ENCODE assay signal across 9 cellular contexts in the genomic region with DNA sequence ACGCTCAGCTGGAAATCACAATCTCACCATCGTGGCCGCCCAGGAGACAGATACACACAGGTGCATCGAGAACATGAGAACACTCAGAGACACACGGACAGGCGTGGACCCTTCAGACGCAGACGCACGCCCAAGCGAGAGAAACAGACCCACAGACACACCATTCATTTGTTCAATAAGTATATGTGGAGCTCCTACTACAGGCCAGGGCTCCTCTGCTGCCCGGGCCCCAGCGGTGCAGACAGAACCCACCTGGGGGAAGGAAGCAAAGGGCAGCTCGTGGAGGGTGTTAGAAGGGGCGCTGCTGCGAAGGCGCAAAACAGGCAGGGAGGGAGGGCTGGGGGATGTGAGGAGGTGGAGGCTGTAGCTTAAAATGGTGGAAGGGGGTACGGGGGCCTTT. TPM values are rescaled to one million over a fixed set of nuclear protein-coding genes. Genes with fewer than 3 reads are reported as not detected.
DNase-seq lines count a peak whose midpoint lies in the region; ATAC-seq and TF ChIP-seq lines count a peak whose summit lies in the region.
"Had no signal": no experiment of that assay in that cellular context is flagged by ENCODE, and none has a peak within 500 bp of the region (broad histone marks: within the 10 kb centered on the region; RNA-seq: fewer than 3 reads in every experiment).

No MANE protein-coding gene starts in this region.

- TF ChIP-seq CTCF in CD8-positive, alpha-beta T cell (IDR thresholded peaks at IDR 0.05), result no peak
- no peak for TF ChIP-seq CTCF in HCT116 (IDR thresholded peaks at IDR 0.05 in 2 of 3, conservative IDR thresholded peaks at IDR 0.05 in 1 of 3; ENCODE audit: borderline replicate concordance in 1 of 3, insufficient read depth in 1 of 3, low read depth in 2 of 3, low read length in 2 of 3)
- TF ChIP-seq CTCF in nephron (IDR thresholded peaks at IDR 0.05; ENCODE audit: unreplicated experiment in 3 of 3), result no peak

- no peak for DNase-seq in CD8-positive, alpha-beta T cell
- no peak for DNase-seq in HCT116 (ENCODE audit: low read depth, low spot score)
- DNase-seq in activated naive CD8-positive, alpha-beta T cell treated with anti-CD3 and anti-CD28 coated beads, Interleukin-2, amount 10 ng/mL, durations not matched to agents 7 days and 5 days, result no peak
- DNase-seq in amniotic stem cell (lab: John Stamatoyannopoulos, UW), result no peak
- DNase-seq: NCI-H146 had no signal

- peaks cover 5% of the 10 kb centered on the region for H3K4me1 ChIP-seq in CD8-positive, alpha-beta T cell (ENCODE audit: insufficient read depth, low read length)
- peaks cover 11 to 39% of the 10 kb centered on the region in 2 experiments for H3K4me1 ChIP-seq in HCT116 (ENCODE audit: control insufficient read depth in 1 of 2, insufficient read depth in 2 of 2, low read length in 2 of 2)

- no peak overlapping the region for H3K4me2 ChIP-seq in HCT116 (ENCODE audit: low read length)

- no peaks in the 10 kb centered on the region for H4K20me1 ChIP-seq in HCT116 (ENCODE audit: insufficient read depth)

- BruUV-seq in HCT116 (replicated peaks; lab: Mats Ljungman, UMichigan), result TSS peak; percentile 14

- peak overlapping the region; percentile 85 for H3K4me3 Mint-ChIP-seq in CD8-positive, alpha-beta T cell
- H3K4me3 Mint-ChIP-seq in activated naive CD8-positive, alpha-beta T cell treated with anti-CD3 and anti-CD28 coated beads, Interleukin-2, amount 10 ng/mL, durations not matched to agents 7 days and 5 days, result peak overlapping the region; percentile 85
- H3K4me3 Mint-ChIP-seq in nephron, result peak overlapping the region; percentile 75 to 89 (median 77)

- TF ChIP-seq RAD21 in HCT116 (IDR thresholded peaks at IDR 0.05; ENCODE audit: low read depth), result no peak

- no peaks in the 10 kb centered on the region for H3K27me3 ChIP-seq in CD8-positive, alpha-beta T cell (ENCODE audit: insufficient read depth, low read length)
- H3K27me3 ChIP-seq in HCT116 (ENCODE audit: insufficient read depth, low read length), result no peaks in the 10 kb centered on the region

- peaks cover 8% of the 10 kb centered on the region for H3K4me1 Mint-ChIP-seq in CD8-positive, alpha-beta T cell (ENCODE audit: low read depth)
- H3K4me1 Mint-ChIP-seq in activated naive CD8-positive, alpha-beta T cell treated with anti-CD3 and anti-CD28 coated beads, Interleukin-2, amount 10 ng/mL, durations not matched to agents 7 days and 5 days, result peaks cover 4% of the 10 kb centered on the region
- H3K4me1 Mint-ChIP-seq in nephron, result peaks cover 6% of the 10 kb centered on the region

- peaks cover 3% of the 10 kb centered on the region for H3K27me3 Mint-ChIP-seq in CD8-positive, alpha-beta T cell (ENCODE audit: low read depth)
- peaks cover 4% of the 10 kb centered on the region for H3K27me3 Mint-ChIP-seq in activated naive CD8-positive, alpha-beta T cell treated with anti-CD3 and anti-CD28 coated beads, Interleukin-2, amount 10 ng/mL, durations not matched to agents 7 days and 5 days
- H3K27me3 Mint-ChIP-seq in nephron (ENCODE audit: low read depth), result no peaks in the 10 kb centered on the region

- no peak overlapping the region for H3K27ac Mint-ChIP-seq in CD8-positive, alpha-beta T cell
- peak overlapping the region; percentile 83 for H3K27ac Mint-ChIP-seq in activated naive CD8-positive, alpha-beta T cell treated with anti-CD3 and anti-CD28 coated beads, Interleukin-2, amount 10 ng/mL, durations not matched to agents 7 days and 5 days
- H3K27ac Mint-ChIP-seq in nephron, result peak overlapping the region in 2 of 3 experiments; percentile 26 to 53

- H3K36me3 Mint-ChIP-seq in CD8-positive, alpha-beta T cell, result no peaks in the 10 kb centered on the region
- H3K36me3 Mint-ChIP-seq in activated naive CD8-positive, alpha-beta T cell treated with anti-CD3 and anti-CD28 coated beads, Interleukin-2, amount 10 ng/mL, durations not matched to agents 7 days and 5 days, result no peaks in the 10 kb centered on the region
- H3K36me3 Mint-ChIP-seq in nephron (ENCODE audit: low read depth), result peaks cover 30% of the 10 kb centered on the region

- H3K27ac ChIP-seq in CD8-positive, alpha-beta T cell (ENCODE audit: low read depth, low read length), result no peak overlapping the region
- H3K27ac ChIP-seq in HCT116 (ENCODE audit: low read depth, low read length), result peak overlapping the region; percentile 56; the same call in 1 of the 2 replicates
- H3K27ac ChIP-seq: epithelial cell of prostate had no signal

- H3K9me2 ChIP-seq in HCT116 (ENCODE audit: insufficient read depth), result no peaks in the 10 kb centered on the region

- H3K79me2 ChIP-seq in HCT116 (ENCODE audit: insufficient read depth, low read length), result peaks cover 19% of the 10 kb centered on the region

- CTCF ChIA-PET in CD8-positive, alpha-beta T cell (lab: Charles Lee), result interaction anchor here (0.6 to 3.7 kb wide), 18 partner anchors 11 to 189 kb away, joined by 3 to 20 read pairs (median 4); a partner anchor contains a TSS
- CTCF ChIA-PET in HCT116 (lab: Charles Lee), result interaction anchor here (0.8 to 1.3 kb wide), 2 partner anchors 103 to 115 kb away, joined by 3 to 6 read pairs; no protein-coding TSS in a partner anchor

- H3K4me3 ChIP-seq in CD8-positive, alpha-beta T cell (ENCODE audit: low read depth, low read length), result no peak overlapping the region
- H3K4me3 ChIP-seq in HCT116 (replicated peaks in 1 of 2; ENCODE audit: low read depth in 1 of 2, low read length in 2 of 2), result no peak overlapping the region

- H2AFZ ChIP-seq in HCT116 (ENCODE audit: low read depth, low read length, poor library complexity, severe bottlenecking), result no peak overlapping the region

- H3K9ac ChIP-seq in HCT116 (ENCODE audit: low read length), result no peak overlapping the region; the same call in 1 of the 2 replicates

- no peak for TF ChIP-seq POLR2A in HCT116 (IDR thresholded peaks at IDR 0.05; ENCODE audit: borderline replicate concordance, extremely low read depth, insufficient read depth, insufficient read length)

- RAD21 ChIA-PET in HCT116 (lab: Charles Lee; ENCODE audit: low non-redundant PET in 1 of 2, low total read pairs in 2 of 2, uncharacterized antibody in 2 of 2, unreplicated experiment in 2 of 2), result interaction anchor here in 1 of 2 experiments (1.0 kb wide), 1 partner anchor 103 kb away, joined by 3 read pairs; no protein-coding TSS in a partner anchor

- no peak for ATAC-seq in CD8-positive, alpha-beta T cell
- ATAC-seq in HCT116 (no peak), GM18868 (IDR thresholded peaks at IDR 0.05; ENCODE audit: unreplicated experiment) (no peak), HG03565 (IDR thresholded peaks at IDR 0.05; ENCODE audit: unreplicated experiment) (no peak)
- ATAC-seq in activated naive CD8-positive, alpha-beta T cell treated with anti-CD3 and anti-CD28 coated beads, Interleukin-2, amount 10 ng/mL, durations not matched to agents 7 days and 5 days (ENCODE audit: low read depth), result no peak

- no peaks in the 10 kb centered on the region for H3K36me3 ChIP-seq in CD8-positive, alpha-beta T cell (ENCODE audit: insufficient read depth, low read length)
- peaks cover 0 to 14% of the 10 kb centered on the region in 2 experiments; a peak in 2 of 4 replicates for H3K36me3 ChIP-seq in HCT116 (ENCODE audit: control insufficient read depth in 1 of 2, insufficient read depth in 2 of 2, low read length in 2 of 2)

- intact Hi-C loops in CD8-positive, alpha-beta T cell (cut with DNase I, micrococcal nuclease), result loop anchor here (2.0 kb wide), 2 partner anchors 142 to 190 kb away; a partner anchor contains a TSS
- intact Hi-C loops in HCT116 (cut with micrococcal nuclease), result no loop called here

- no peaks in the 10 kb centered on the region for H3K9me3 Mint-ChIP-seq in CD8-positive, alpha-beta T cell
- H3K9me3 Mint-ChIP-seq in activated naive CD8-positive, alpha-beta T cell treated with anti-CD3 and anti-CD28 coated beads, Interleukin-2, amount 10 ng/mL, durations not matched to agents 7 days and 5 days, result no peaks in the 10 kb centered on the region
- no peaks in the 10 kb centered on the region for H3K9me3 Mint-ChIP-seq in nephron

- POLR2A ChIA-PET in CD8-positive, alpha-beta T cell (lab: Charles Lee), result no interaction called here
- POLR2A ChIA-PET in HCT116 (lab: Charles Lee), result no interaction called here
- POLR2A ChIA-PET in activated naive CD8-positive, alpha-beta T cell treated with anti-CD3 and anti-CD28 coated beads, Interleukin-2, amount 10 ng/mL, durations not matched to agents 7 days and 5 days (lab: Charles Lee), result interaction anchor here (1.1 kb wide), 1 partner anchor 96 kb away, joined by 4 read pairs; a partner anchor contains a TSS

- no peaks in the 10 kb centered on the region for H3K9me3 ChIP-seq in CD8-positive, alpha-beta T cell (ENCODE audit: low read length)
- H3K9me3 ChIP-seq in HCT116 (ENCODE audit: control insufficient read depth in 1 of 2, insufficient read depth in 1 of 2, low read depth in 1 of 2, low read length in 2 of 2), result no peaks in the 10 kb centered on the region

TF ChIP-seq in HCT116, 20 proteins besides CTCF, POLR2A, EP300 and RAD21 (continues in another document):
- TF ChIP-seq ZNF274 (IDR thresholded peaks at IDR 0.05; ENCODE audit: low read depth, low read length) (no peak), YY1 (IDR thresholded peaks at IDR 0.05; ENCODE audit: extremely low read depth, insufficient replicate concordance, low read depth, low read length) (no peak), POLR2AphosphoS5 (IDR thresholded peaks at IDR 0.05; ENCODE audit: low read depth, low read length) (no peak)
- TF ChIP-seq, protein P1, sequence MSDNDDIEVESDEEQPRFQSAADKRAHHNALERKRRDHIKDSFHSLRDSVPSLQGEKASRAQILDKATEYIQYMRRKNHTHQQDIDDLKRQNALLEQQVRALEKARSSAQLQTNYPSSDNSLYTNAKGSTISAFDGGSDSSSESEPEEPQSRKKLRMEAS (IDR thresholded peaks at IDR 0.05), result no peak

RNA-seq across cellular contexts. Expression of a gene that starts 39.2 kb away (rescaled TPM):
- total RNA-seq in CD8-positive, alpha-beta T cell, result 1 to 10 TPM in 1 of 2 experiments, under 1 TPM in 1; 0.84 to 2.3 TPM
- total RNA-seq in HCT116 (2021; ENCODE audit: unreplicated experiment), result 42.3 TPM
- polyA plus RNA-seq in HCT116 (2012), result 35.9 and 36.5 TPM in 2 replicates
- 1 to 10 TPM; 4.5 to 5.6 TPM for total RNA-seq in activated naive CD8-positive, alpha-beta T cell treated with anti-CD3 and anti-CD28 coated beads, Interleukin-2, amount 10 ng/mL, durations not matched to agents 7 days and 5 days
